13 cellular contexts compared by ENCODE assay signal in the genomic region with DNA sequence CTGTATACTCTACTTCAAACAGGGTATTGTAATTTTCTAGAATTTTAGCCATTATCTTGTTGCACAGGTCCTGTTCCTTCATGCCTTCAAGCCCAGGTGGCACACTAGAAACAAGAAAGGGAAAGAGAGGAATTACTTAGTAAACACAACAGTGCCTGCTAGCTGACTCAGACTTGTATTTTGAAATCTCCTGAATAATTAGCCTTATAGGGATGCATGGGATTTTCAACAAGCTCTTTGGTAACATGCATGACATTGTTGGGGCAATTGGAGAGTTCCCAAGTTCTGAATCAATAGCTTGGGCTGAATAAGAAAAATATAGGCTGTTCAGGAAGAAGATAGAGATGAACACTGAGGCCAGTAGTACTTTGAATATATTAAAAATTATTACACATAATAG.
DNase-seq lines count a peak whose midpoint lies in the region; ATAC-seq, FAIRE-seq and TF ChIP-seq lines count a peak whose summit lies in the region.
"Had no signal": no experiment of that assay in that cellular context is flagged by ENCODE, and none has a peak within 500 bp of the region (broad histone marks: within the 10 kb centered on the region; RNA-seq: fewer than 3 reads in every experiment).

No MANE protein-coding gene starts in this region.

- no peaks in the 10 kb centered on the region for H3K27me3 ChIP-seq in CD8-positive, alpha-beta memory T cell (ENCODE audit: insufficient read depth, low read length, poor library complexity, severe bottlenecking)

- TF ChIP-seq EP300 in A549 (IDR thresholded peaks at IDR 0.05): no peak

- no peaks in the 10 kb centered on the region for H3K27me3 Mint-ChIP-seq in activated CD8-positive, alpha-beta T cell treated with anti-CD3 and anti-CD28 coated beads for 36 hours
- peaks cover 0 to 2% of the 10 kb centered on the region in 2 donors for H3K27me3 Mint-ChIP-seq in CD8-positive, alpha-beta memory T cell
- H3K27me3 Mint-ChIP-seq: CD4-positive, CD25-positive, alpha-beta regulatory T cell had no signal

- intact Hi-C loops in activated CD8-positive, alpha-beta T cell treated with anti-CD3 and anti-CD28 coated beads for 36 hours (cut with micrococcal nuclease): no loop called here

- H3K4me3 ChIP-seq in A549: no peak overlapping the region
- no peak overlapping the region for H3K4me3 ChIP-seq in CD8-positive, alpha-beta memory T cell (ENCODE audit: low read length)

- no peaks in the 10 kb centered on the region for H3K9me3 ChIP-seq in A549
- no peaks in the 10 kb centered on the region for H3K9me3 ChIP-seq in CD8-positive, alpha-beta memory T cell (ENCODE audit: low read length)

- no peak for ATAC-seq in A549
- ATAC-seq in activated CD8-positive, alpha-beta T cell treated with anti-CD3 and anti-CD28 coated beads for 36 hours: no peak
- ATAC-seq: sciatic nerve had no signal

- POLR2A ChIA-PET in A549 (lab: Yijun Ruan, JAX): no interaction called here
- POLR2A ChIA-PET in activated CD8-positive, alpha-beta T cell treated with anti-CD3 and anti-CD28 coated beads for 36 hours (lab: Charles Lee): no interaction called here
- POLR2A ChIA-PET in CD8-positive, alpha-beta memory T cell (lab: Charles Lee): no interaction called here

- H3K4me2 ChIP-seq in A549: peak overlapping the region; percentile 30; the same call in 2 of the 3 replicates

- H3K4me1 Mint-ChIP-seq in activated CD8-positive, alpha-beta T cell treated with anti-CD3 and anti-CD28 coated beads for 36 hours (ENCODE audit: low read depth): peaks cover 10% of the 10 kb centered on the region
- H3K4me1 Mint-ChIP-seq in CD8-positive, alpha-beta memory T cell: peaks cover 5 to 33% (median 10%) of the 10 kb centered on the region in 3 donors

- H3K36me3 Mint-ChIP-seq in activated CD8-positive, alpha-beta T cell treated with anti-CD3 and anti-CD28 coated beads for 36 hours (ENCODE audit: low read depth): no peaks in the 10 kb centered on the region
- no peaks in the 10 kb centered on the region for H3K36me3 Mint-ChIP-seq in CD8-positive, alpha-beta memory T cell
- H3K36me3 Mint-ChIP-seq: CD4-positive, CD25-positive, alpha-beta regulatory T cell had no signal

- no peak for FAIRE-seq in A549 (lab: Jason Lieb, UNC)

- CTCF ChIA-PET in A549 (lab: Yijun Ruan, JAX): interaction anchor here (1.4 kb wide), 1 partner anchor 86 kb away, joined by 3 read pairs; no protein-coding TSS in a partner anchor
- CTCF ChIA-PET in activated CD8-positive, alpha-beta T cell treated with anti-CD3 and anti-CD28 coated beads for 36 hours (lab: Charles Lee): no interaction called here
- CTCF ChIA-PET in CD8-positive, alpha-beta memory T cell (lab: Charles Lee): no interaction called here

- H3K36me3 ChIP-seq in CD8-positive, alpha-beta memory T cell (ENCODE audit: insufficient read depth, low read length): no peaks in the 10 kb centered on the region

- no peak for TF ChIP-seq POLR2A in A549 (IDR thresholded peaks at IDR 0.05; ENCODE audit: low read length)

- DNase-seq in A549 (ENCODE audit: low read depth in 1 of 2, low spot score in 1 of 2): peak in 1 of 2 experiments; percentile 24
- DNase-seq in GM03348 (ENCODE audit: low spot score): peak; percentile 71
- peak; percentile 96 for DNase-seq in amniotic epithelial cell (ENCODE audit: low read depth)
- peak; percentile 52 for DNase-seq in foreskin melanocyte
- DNase-seq in SK-N-DZ (ENCODE audit: low spot score): no peak
- DNase-seq in activated CD8-positive, alpha-beta T cell treated with anti-CD3 and anti-CD28 coated beads for 36 hours: no peak
- DNase-seq in CD8-positive, alpha-beta memory T cell: no peak
- no peak for DNase-seq in Ammon's horn (ENCODE audit: low spot score)
- DNase-seq: activated T-cell treated with anti-CD3 and anti-CD28 coated beads for 4 hours; CD4-positive, CD25-positive, alpha-beta regulatory T cell; T1000 had no signal

- H3K9me3 Mint-ChIP-seq in activated CD8-positive, alpha-beta T cell treated with anti-CD3 and anti-CD28 coated beads for 36 hours: no peaks in the 10 kb centered on the region
- peaks cover 0 to 1% (median 0%) of the 10 kb centered on the region in 5 donors for H3K9me3 Mint-ChIP-seq in CD8-positive, alpha-beta memory T cell
- H3K9me3 Mint-ChIP-seq: central memory CD8-positive, alpha-beta T cell had no signal

- no peak overlapping the region for H3K4me3 Mint-ChIP-seq in activated CD8-positive, alpha-beta T cell treated with anti-CD3 and anti-CD28 coated beads for 36 hours
- no peak overlapping the region for H3K4me3 Mint-ChIP-seq in CD8-positive, alpha-beta memory T cell
- H3K4me3 Mint-ChIP-seq: CD4-positive, CD25-positive, alpha-beta regulatory T cell; central memory CD8-positive, alpha-beta T cell had no signal

- H3K27ac Mint-ChIP-seq in activated CD8-positive, alpha-beta T cell treated with anti-CD3 and anti-CD28 coated beads for 36 hours: no peak overlapping the region
- no peak overlapping the region for H3K27ac Mint-ChIP-seq in CD8-positive, alpha-beta memory T cell

- H3K4me1 ChIP-seq in A549: peaks cover 10% of the 10 kb centered on the region; the same call in 2 of the 3 replicates
- peaks cover 28% of the 10 kb centered on the region for H3K4me1 ChIP-seq in CD8-positive, alpha-beta memory T cell (ENCODE audit: insufficient read depth, low read length)

- no peak overlapping the region for H3K27ac ChIP-seq in A549
- no peak overlapping the region for H3K27ac ChIP-seq in CD8-positive, alpha-beta memory T cell (ENCODE audit: low read depth, low read length)

- TF ChIP-seq RAD21 in A549 (conservative IDR thresholded peaks at IDR 0.05 in 1 of 2, IDR thresholded peaks at IDR 0.05 in 1 of 2): no peak

- no peak for TF ChIP-seq CTCF in A549 (IDR thresholded peaks at IDR 0.05)
- TF ChIP-seq CTCF in activated CD8-positive, alpha-beta T cell treated with anti-CD3 and anti-CD28 coated beads for 36 hours (IDR thresholded peaks at IDR 0.05): no peak

TF ChIP-seq in A549, 52 proteins besides CTCF, POLR2A, EP300 and RAD21:
- TF ChIP-seq HEYL (CRISPR knock-in tag; IDR thresholded peaks at IDR 0.05): no peak

Comparison
In these comparisons a context has a peak if more than half of its experiments do, and no peak if none do; other contexts are left out.
1. DNase-seq: peak in GM03348 (single experiment), amniotic epithelial cell (single experiment) and foreskin melanocyte (single experiment); none in SK-N-DZ (single experiment), activated CD8-positive, alpha-beta T cell treated with anti-CD3 and anti-CD28 coated beads for 36 hours (single experiment), CD8-positive, alpha-beta memory T cell (0 of 5) and Ammon's horn (single experiment).